Comparison of ENCODE assay signal across 8 cellular contexts in the genomic region with DNA sequence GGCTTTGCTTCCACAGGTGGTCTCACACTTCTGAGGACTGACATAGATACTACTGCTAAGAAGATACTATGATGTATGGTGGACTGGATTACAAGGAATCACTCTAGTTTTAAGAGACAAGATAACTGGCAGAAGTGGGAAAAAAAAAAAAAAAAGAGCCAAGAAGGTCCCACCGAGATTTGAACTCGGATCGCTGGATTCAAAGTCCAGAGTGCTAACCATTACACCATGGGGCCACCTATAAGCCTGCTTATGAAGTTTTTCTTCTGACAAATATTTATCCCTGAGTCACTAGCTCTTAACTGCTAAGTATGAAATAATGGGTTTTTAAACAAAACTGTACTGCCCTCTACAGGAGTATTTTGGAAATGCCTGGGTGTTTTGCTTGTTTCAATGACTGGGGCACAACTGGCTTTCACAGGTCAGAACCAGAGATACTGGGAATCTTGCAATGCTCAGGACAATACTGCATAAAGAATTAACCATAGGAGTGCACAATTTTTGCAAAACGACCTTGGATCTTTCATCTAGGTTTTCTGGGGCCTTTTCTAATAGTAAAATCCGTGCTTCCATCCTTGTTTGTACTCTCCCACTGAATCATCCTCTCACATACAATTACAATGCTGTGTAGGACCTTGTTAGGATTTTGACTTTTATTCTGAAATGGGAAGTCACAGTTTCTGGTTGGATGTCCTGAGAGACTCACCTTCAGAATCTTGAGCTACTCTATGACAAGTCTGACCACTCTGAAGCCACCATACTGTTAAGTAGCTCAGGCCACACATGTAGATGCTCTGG.
DNase-seq lines count a peak whose midpoint lies in the region; ATAC-seq and TF ChIP-seq lines count a peak whose summit lies in the region.

No MANE protein-coding gene starts in this region.

- BruUV-seq in OCI-LY7 (replicated peaks; lab: Mats Ljungman, UMichigan): no TSS peak

- no peaks in the 10 kb centered on the region for H3K27me3 ChIP-seq in Karpas-422 (ENCODE audit: low read length)

- H4K20me1 ChIP-seq in Karpas-422 (ENCODE audit: insufficient read depth, low read depth, low read length) (no peaks in the 10 kb centered on the region), OCI-LY7 (ENCODE audit: insufficient read depth, low read length) (no peaks in the 10 kb centered on the region)

- H3K4me2 ChIP-seq in Karpas-422 (ENCODE audit: low read depth, low read length, poor library complexity, severe bottlenecking) (no peak overlapping the region), OCI-LY7 (ENCODE audit: low read length) (peak overlapping the region; percentile 49)

- H3K4me1 ChIP-seq in Karpas-422 (ENCODE audit: low read length) (peaks cover 15% of the 10 kb centered on the region), OCI-LY7 (ENCODE audit: insufficient read depth, low read length, poor library complexity, severe bottlenecking) (peaks cover 33% of the 10 kb centered on the region)

- H3K9me2 ChIP-seq in Karpas-422 (replicated peaks; ENCODE audit: insufficient read depth, low read length) (no peaks in the 10 kb centered on the region), OCI-LY7 (ENCODE audit: insufficient read depth, low read length) (no peaks in the 10 kb centered on the region)

- no peak overlapping the region for H2AFZ ChIP-seq in Karpas-422 (ENCODE audit: low read length)
- H2AFZ ChIP-seq in OCI-LY7 (ENCODE audit: low read length): peak overlapping the region; percentile 61; the same call in 1 of the 2 replicates

- H3K9me3 ChIP-seq in Karpas-422 (ENCODE audit: low read length): no peaks in the 10 kb centered on the region
- no peaks in the 10 kb centered on the region for H3K9me3 ChIP-seq in OCI-LY7 (ENCODE audit: low read length)

- H3K79me2 ChIP-seq in Karpas-422 (ENCODE audit: low read length) (no peaks in the 10 kb centered on the region), OCI-LY7 (ENCODE audit: insufficient read depth, low read depth, low read length) (no peaks in the 10 kb centered on the region)

- CTCF ChIA-PET in OCI-LY7 (lab: Charles Lee; ENCODE audit: unreplicated experiment): interaction anchor here (0.9 to 2.3 kb wide), 4 partner anchors 12 to 44 kb away, joined by 3 to 17 read pairs (median 5); a partner anchor contains a TSS

- DNase-seq in DMS153 treated with DMSO at 0.1 percent for 48 hours (lab: John Stamatoyannopoulos, UW; ENCODE audit: unreplicated experiment) (peak; percentile 85), Karpas-422 (peak; percentile 93), OCI-LY7 (ENCODE audit: low spot score) (peak; percentile 88), Right ventricle myocardium superior (no peak), pulmonary artery endothelial cell (ENCODE audit: low read depth, low spot score) (peak; percentile 61)
- DNase-seq in activated naive CD4-positive, alpha-beta T cell treated with anti-CD3 and anti-CD28 coated beads, Interleukin-2, amount 50 U/mL, for 16 hours: peak; percentile 25

- intact Hi-C loops in OCI-LY7 (cut with micrococcal nuclease; ENCODE audit: unreplicated experiment) (loop anchor here (1.0 to 5.0 kb wide), 5 partner anchors 24 to 619 kb away; no protein-coding TSS in a partner anchor), Right ventricle myocardium superior (cut with DNase I) (no loop called here)

- POLR2A ChIA-PET in OCI-LY7 (lab: Charles Lee): interaction anchor here (0.6 to 4.1 kb wide), 14 partner anchors 12 to 669 kb away, joined by 3 to 45 read pairs (median 4); a partner anchor contains a TSS

- peak; percentile 88 for TF ChIP-seq CTCF in OCI-LY7 (conservative IDR thresholded peaks at IDR 0.05; ENCODE audit: low read length)

- H3K9ac ChIP-seq in Karpas-422 (ENCODE audit: low read length): no peak overlapping the region

- no peak overlapping the region for H3K4me3 ChIP-seq in Karpas-422 (ENCODE audit: low read length)
- H3K4me3 ChIP-seq in OCI-LY7 (ENCODE audit: low read depth, low read length, poor library complexity, severe bottlenecking): peak overlapping the region; percentile 33

- ATAC-seq in GM21423 (IDR thresholded peaks at IDR 0.05; ENCODE audit: unreplicated experiment) (peak; percentile 41), Right ventricle myocardium superior (ENCODE audit: poor library complexity) (peak; percentile 71), HG02678 (IDR thresholded peaks at IDR 0.05; ENCODE audit: unreplicated experiment) (no peak)

- H3K36me3 ChIP-seq in Karpas-422 (ENCODE audit: insufficient read depth, low read length): no peaks in the 10 kb centered on the region
- no peaks in the 10 kb centered on the region for H3K36me3 ChIP-seq in OCI-LY7 (ENCODE audit: insufficient read depth, low read length)

- H3K27ac ChIP-seq in Karpas-422 (ENCODE audit: low read length) (no peak overlapping the region), OCI-LY7 (ENCODE audit: low read depth, low read length, poor library complexity, severe bottlenecking) (peak overlapping the region; percentile 32)
